8 cellular contexts compared by ENCODE assay signal in genomic region chr16:78503501-78504110, GRCh38.
DNase-seq lines count a peak whose midpoint lies in the region; ATAC-seq lines count a peak whose summit lies in the region.

No MANE protein-coding gene starts in this region.

- H3K27me3 ChIP-seq in GM23248 (replicated peaks; ENCODE audit: insufficient read depth) (no peaks in the 10 kb centered on the region), iPS DF 6.9 (ENCODE audit: control insufficient read depth, insufficient read depth, low read length) (no peaks in the 10 kb centered on the region)

- H3F3A ChIP-seq in GM23248 (ENCODE audit: insufficient read depth): no peaks in the 10 kb centered on the region

- no peaks in the 10 kb centered on the region for H3K36me3 ChIP-seq in GM23248 (ENCODE audit: low read depth)
- H3K36me3 ChIP-seq in iPS DF 6.9 (ENCODE audit: control insufficient read depth, insufficient read depth, low read length): no peaks in the 10 kb centered on the region

- H2AFZ ChIP-seq in GM23248: no peak overlapping the region

- H3K9ac ChIP-seq in GM23248: no peak overlapping the region

- H3K9me2 ChIP-seq in GM23248 (ENCODE audit: insufficient read depth): no peaks in the 10 kb centered on the region

- ATAC-seq in HG03520 (IDR thresholded peaks at IDR 0.05; ENCODE audit: unreplicated experiment) (no peak), HG03342 (IDR thresholded peaks at IDR 0.05; ENCODE audit: unreplicated experiment) (no peak)

- H3K4me2 ChIP-seq in GM23248 (ENCODE audit: unreplicated experiment): no peak overlapping the region

- H3K4me1 ChIP-seq in GM23248 (ENCODE audit: insufficient read depth) (peaks cover 21% of the 10 kb centered on the region), iPS DF 6.9 (ENCODE audit: control insufficient read depth, insufficient read depth, low read length) (no peaks in the 10 kb centered on the region)

- in situ Hi-C loops in GM23248 (cut with MboI): no loop called here

- WGBS in GM23248 (ENCODE audit: low coverage in 1 of 2, low lambda C conversion rate in 2 of 2, missing lambda C conversion rate in 2 of 2), 2 experiments: 15 to 16% methylated on average over 4 of the region's 4 CpGs
- WGBS in iPS DF 6.9 (ENCODE audit: insufficient coverage, insufficient read length): no CpG with 5 or more reads among the region's 4 CpGs

- no peaks in the 10 kb centered on the region for H4K20me1 ChIP-seq in GM23248 (ENCODE audit: insufficient read depth)

- H3K27ac ChIP-seq in GM23248 (no peak overlapping the region), iPS DF 6.9 (ENCODE audit: low read length) (no peak overlapping the region)

- H3K4me3 ChIP-seq in GM23248 (no peak overlapping the region), iPS DF 6.9 (ENCODE audit: low read length) (no peak overlapping the region)

- no peaks in the 10 kb centered on the region for H3K9me3 ChIP-seq in GM23248 (ENCODE audit: low read depth)
- H3K9me3 ChIP-seq in iPS DF 6.9 (ENCODE audit: control insufficient read depth, insufficient read depth, low read length): no peaks in the 10 kb centered on the region

- no peaks in the 10 kb centered on the region for H3K79me2 ChIP-seq in GM23248 (ENCODE audit: insufficient read depth)

- DNase-seq in COLO668 (lab: John Stamatoyannopoulos, UW; ENCODE audit: unreplicated experiment) (peak; percentile 38), GM23248 (peak; percentile 52), OCI-M1 (lab: John Stamatoyannopoulos, UW) (peak; percentile 64), anterior cingulate cortex (lab: John Stamatoyannopoulos, UW) (peak in 39 of 58 donors; percentile 0 to 82 (median 24)), iPS DF 6.9 (ENCODE audit: low read depth, low spot score) (peak; percentile 37)
- DNase-seq in stimulated activated CD4-positive, alpha-beta T cell treated with anti-CD3 and anti-CD28 coated beads, Interleukin-2, amount 100 ng/mL, for 4 hours (ENCODE audit: low read depth): peak; percentile 29
